ENCODE assay signal across 12 cellular contexts in the genomic region with DNA sequence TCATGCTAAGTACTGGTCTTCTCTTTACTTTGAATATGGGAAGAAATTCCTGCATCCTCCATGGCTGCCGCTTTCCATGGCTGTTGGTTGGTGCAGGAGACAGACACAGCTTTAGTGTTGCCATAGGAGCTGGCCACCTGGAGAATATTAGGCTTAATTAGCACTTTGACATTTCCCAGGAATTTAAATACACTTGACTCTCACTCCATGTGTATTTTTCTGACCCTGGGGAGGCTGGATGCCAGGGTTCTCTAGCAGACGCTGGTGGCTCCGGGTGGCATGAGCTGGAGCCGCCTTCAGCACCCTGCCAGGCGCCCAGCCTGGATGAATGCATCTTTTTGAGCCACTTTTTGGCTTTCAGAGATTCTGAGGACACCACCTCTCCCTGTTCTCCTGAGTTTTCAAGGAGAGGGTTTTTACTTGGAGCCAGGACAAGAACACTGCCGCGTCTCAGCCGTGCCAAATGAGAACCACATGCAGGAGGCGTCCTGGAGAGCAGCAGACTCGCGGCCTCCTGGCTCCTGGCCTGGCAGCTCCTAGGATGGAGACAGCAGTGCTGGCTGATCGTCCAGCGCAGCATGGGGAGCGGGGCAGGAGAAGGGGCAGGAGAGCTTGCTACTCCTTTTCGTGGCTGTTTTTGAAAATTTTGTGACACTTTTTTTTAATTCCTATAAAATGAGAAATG.
DNase-seq lines count a peak whose midpoint lies in the region; FAIRE-seq lines count a peak whose summit lies in the region.
"Had no signal": no experiment of that assay in that cellular context is flagged by ENCODE, and none has a peak within 500 bp of the region (broad histone marks: within the 10 kb centered on the region; RNA-seq: fewer than 3 reads in every experiment).

No MANE protein-coding gene starts in this region.

- peak; percentile 41 for DNase-seq in COR-L47 (lab: John Stamatoyannopoulos, UW)
- peak; percentile 47 for DNase-seq in SK-N-DZ (ENCODE audit: low spot score)
- DNase-seq in cardiac septum (ENCODE audit: low spot score), result peak; percentile 54
- peak; percentile 79 for DNase-seq in pons (ENCODE audit: low spot score)
- no peak for DNase-seq in COLO668 (lab: John Stamatoyannopoulos, UW; ENCODE audit: unreplicated experiment)
- no peak for DNase-seq in HTR-8/SVneo (ENCODE audit: insufficient read length, low spot score)
- no peak for DNase-seq in SKM-1 (lab: John Stamatoyannopoulos, UW; ENCODE audit: unreplicated experiment)
- DNase-seq in T-helper 9 cell, result no peak
- DNase-seq: activated CD4-positive, alpha-beta memory T cell treated with anti-CD3 and anti-CD28 coated beads, Interleukin-2, amount 10 ng/mL, durations not matched to agents 7 days and 5 days; body of pancreas; NCI-H1694; spleen had no signal

- no peak for FAIRE-seq in HTR-8/SVneo (lab: Jason Lieb, UNC)

- intact Hi-C loops in cardiac septum (cut with DNase I), result no loop called here

Comparison
In these comparisons a context has a peak if more than half of its experiments do, and no peak if none do; other contexts are left out.
1. DNase-seq: peak in COR-L47 (single experiment), SK-N-DZ (single experiment), cardiac septum (single experiment) and pons (single experiment); none in COLO668 (single experiment), HTR-8/SVneo (single experiment), SKM-1 (single experiment) and T-helper 9 cell (single experiment).